8 cellular contexts compared by ENCODE assay signal in genomic region chr17:3723188-3723555, GRCh38. TPM values are rescaled to one million over a fixed set of nuclear protein-coding genes. Genes with fewer than 3 reads are reported as not detected.
DNase-seq lines count a peak whose midpoint lies in the region; ATAC-seq and TF ChIP-seq lines count a peak whose summit lies in the region.

No MANE protein-coding gene starts in this region.

- peak overlapping the region; percentile 95 for H3K27ac Mint-ChIP-seq in stimulated activated naive B cell treated with anti-CD40 and anti-IgM and Interleukin-4, amounts not matched to agents 10 μg/mL and 1 μg/mL and 100 μg/mL, for 72 hours

- WGBS in iPS DF 6.9 (ENCODE audit: insufficient coverage, insufficient read length) = no CpG with 5 or more reads among the region's 13 CpGs

- no peak for TF ChIP-seq CTCF in WERI-Rb-1 (IDR thresholded peaks at IDR 0.05; ENCODE audit: low read depth, low read length)

- H3K27me3 ChIP-seq in WERI-Rb-1 (ENCODE audit: insufficient read depth, low read depth, severe bottlenecking) (no peaks in the 10 kb centered on the region), iPS DF 6.9 (ENCODE audit: control insufficient read depth, insufficient read depth, low read length) (no peaks in the 10 kb centered on the region)

- no peaks in the 10 kb centered on the region for H3K27me3 Mint-ChIP-seq in stimulated activated naive B cell treated with anti-CD40 and anti-IgM and Interleukin-4, amounts not matched to agents 10 μg/mL and 1 μg/mL and 100 μg/mL, for 72 hours

- H3K27ac ChIP-seq in WERI-Rb-1 (peak overlapping the region; percentile 91), iPS DF 6.9 (ENCODE audit: low read length) (no peak overlapping the region)

- H3K4me3 ChIP-seq in WERI-Rb-1 (ENCODE audit: low read depth, low read length) (peak overlapping the region; percentile 92), iPS DF 6.9 (ENCODE audit: low read length) (peak overlapping the region; percentile 61)

- H3K36me3 ChIP-seq in WERI-Rb-1 = peaks cover 52% of the 10 kb centered on the region
- H3K36me3 ChIP-seq in iPS DF 6.9 (ENCODE audit: control insufficient read depth, insufficient read depth, low read length) = peaks cover 7% of the 10 kb centered on the region; the same call in 1 of the 2 replicates

- H3K9me3 Mint-ChIP-seq in stimulated activated naive B cell treated with anti-CD40 and anti-IgM and Interleukin-4, amounts not matched to agents 10 μg/mL and 1 μg/mL and 100 μg/mL, for 72 hours = no peaks in the 10 kb centered on the region

- peaks cover 27 to 39% of the 10 kb centered on the region in 2 donors for H3K36me3 Mint-ChIP-seq in stimulated activated naive B cell treated with anti-CD40 and anti-IgM and Interleukin-4, amounts not matched to agents 10 μg/mL and 1 μg/mL and 100 μg/mL, for 72 hours

- peaks cover 30 to 63% of the 10 kb centered on the region in 2 donors for H3K4me1 Mint-ChIP-seq in stimulated activated naive B cell treated with anti-CD40 and anti-IgM and Interleukin-4, amounts not matched to agents 10 μg/mL and 1 μg/mL and 100 μg/mL, for 72 hours

- peak overlapping the region; percentile 81 to 87 for H3K4me3 Mint-ChIP-seq in stimulated activated naive B cell treated with anti-CD40 and anti-IgM and Interleukin-4, amounts not matched to agents 10 μg/mL and 1 μg/mL and 100 μg/mL, for 72 hours

- no peaks in the 10 kb centered on the region for H3K4me1 ChIP-seq in iPS DF 6.9 (ENCODE audit: control insufficient read depth, insufficient read depth, low read length)

- H3K9me3 ChIP-seq in WERI-Rb-1 (ENCODE audit: severe bottlenecking) (no peaks in the 10 kb centered on the region), iPS DF 6.9 (ENCODE audit: control insufficient read depth, insufficient read depth, low read length) (no peaks in the 10 kb centered on the region)

- ATAC-seq in stimulated activated naive B cell treated with anti-CD40 and anti-IgM and Interleukin-4, amounts not matched to agents 10 μg/mL and 1 μg/mL and 100 μg/mL, for 72 hours (replicated peaks) = no peak
- ATAC-seq in HG03457 (IDR thresholded peaks at IDR 0.05; ENCODE audit: unreplicated experiment) = no peak

- DNase-seq in DMS79 treated with DMSO at 0.1 percent for 48 hours (lab: John Stamatoyannopoulos, UW) = peak; percentile 41
- no peak for DNase-seq in DMS79 (lab: John Stamatoyannopoulos, UW)
- no peak for DNase-seq in WERI-Rb-1
- no peak for DNase-seq in iPS DF 6.9 (ENCODE audit: low read depth, low spot score)
- no peak for DNase-seq in stimulated activated naive B cell treated with anti-CD40 and anti-IgM and Interleukin-4, amounts not matched to agents 10 μg/mL and 1 μg/mL and 100 μg/mL, for 72 hours
- DNase-seq in A172 (ENCODE audit: low spot score) = no peak
- no peak for DNase-seq in activated CD4-positive, CD25-positive, alpha-beta regulatory T cell treated with anti-CD3 and anti-CD28 coated beads, Interleukin-2, amount 50 U/mL, for 72 hours

RNA-seq across cellular contexts. Expression of gene HASPIN, which starts 0.5 kb away (rescaled TPM):
- 20.5 and 22.6 TPM in 2 replicates for total RNA-seq in A172 (2014; rRNA removed; shearing (Covaris generic))

RNA-seq across cellular contexts. Expression of gene P2RX5, which starts 27.2 kb away (rescaled TPM):
- total RNA-seq in A172 (2014; rRNA removed; shearing (Covaris generic)) = 32.7 and 35.4 TPM in 2 replicates

RNA-seq across cellular contexts. Expression of gene EMC6, which starts 54.6 kb away (rescaled TPM):
- 43.4 and 66.8 TPM in 2 replicates for total RNA-seq in A172 (2014; rRNA removed; shearing (Covaris generic))

RNA-seq across cellular contexts. Expression of gene TAX1BP3, which starts 54.8 kb away (rescaled TPM):
- total RNA-seq in A172 (2014; rRNA removed; shearing (Covaris generic)) = 360 and 391 TPM in 2 replicates
